1 cellular context compared by ENCODE assay signal in genomic region chr17:42517516-42517915, GRCh38.
TF ChIP-seq lines count a peak whose summit lies in the region.

No MANE protein-coding gene starts in this region.

TF ChIP-seq in GM12878, 131 proteins besides CTCF, POLR2A, EP300 and RAD21 (continues in another document):
- TF ChIP-seq ZNF207 (IDR thresholded peaks at IDR 0.05; ENCODE audit: borderline replicate concordance) (no peak), SREBF2 (IDR thresholded peaks at IDR 0.05; ENCODE audit: low read length) (no peak), ZNF274 (IDR thresholded peaks at IDR 0.05; ENCODE audit: insufficient read depth, insufficient read length) (no peak), JUNB (IDR thresholded peaks at IDR 0.05) (no peak), E4F1 (IDR thresholded peaks at IDR 0.05; ENCODE audit: borderline replicate concordance, partially characterized antibody) (no peak), CREB1 (IDR thresholded peaks at IDR 0.05; ENCODE audit: low read depth) (no peak), TARDBP (IDR thresholded peaks at IDR 0.05; ENCODE audit: borderline replicate concordance) (no peak), CUX1 (IDR thresholded peaks at IDR 0.05; ENCODE audit: insufficient replicate concordance, low read depth, low read length) (no peak), ZNF24 (IDR thresholded peaks at IDR 0.05) (peak; percentile 15; the same call in 1 of the 2 replicates), TCF3 (IDR thresholded peaks at IDR 0.05; ENCODE audit: borderline replicate concordance, insufficient read depth, low read depth, low read length) (no peak), JUND (IDR thresholded peaks at IDR 0.05; ENCODE audit: low read depth, low read length) (no peak), IKZF1 (conservative IDR thresholded peaks at IDR 0.05) (0 out of 2 replicates have a peak, but pooled peaks have one; percentile 14), ZNF592 (IDR thresholded peaks at IDR 0.05) (0 out of 2 replicates have a peak, but pooled peaks have one; percentile 47), ZZZ3 (IDR thresholded peaks at IDR 0.05; ENCODE audit: control insufficient read depth, insufficient read length, low read depth) (no peak), STAT1 (conservative IDR thresholded peaks at IDR 0.05) (no peak), TCF7 (IDR thresholded peaks at IDR 0.05; ENCODE audit: borderline replicate concordance) (no peak), NBN (IDR thresholded peaks at IDR 0.05) (0 out of 2 replicates have a peak, but pooled peaks have one; percentile 30), CHD4 (IDR thresholded peaks at IDR 0.05) (no peak), PML (IDR thresholded peaks at IDR 0.05; ENCODE audit: low read length) (no peak), EED (IDR thresholded peaks at IDR 0.05; ENCODE audit: low read depth) (no peak), POLR2AphosphoS2 (IDR thresholded peaks at IDR 0.05; ENCODE audit: low read depth, low read length) (no peak), MTA2 (IDR thresholded peaks at IDR 0.05; ENCODE audit: low read depth) (no peak), PBX3 (IDR thresholded peaks at IDR 0.05; ENCODE audit: insufficient replicate concordance, low read depth, low read length) (no peak), BRCA1 (IDR thresholded peaks at IDR 0.05; ENCODE audit: low read depth, low read length) (no peak), WRNIP1 (IDR thresholded peaks at IDR 0.05; ENCODE audit: borderline replicate concordance, low read depth, low read length) (no peak), SIN3A (IDR thresholded peaks at IDR 0.05; ENCODE audit: low read depth, low read length) (no peak), ATF2 (IDR thresholded peaks at IDR 0.05; ENCODE audit: low read length) (no peak), ETV6 (conservative IDR thresholded peaks at IDR 0.05 in 1 of 2, IDR thresholded peaks at IDR 0.05 in 1 of 2; ENCODE audit: borderline replicate concordance in 1 of 2, low read depth in 1 of 2) (no peak), REST (IDR thresholded peaks at IDR 0.05; ENCODE audit: low read depth, low read length) (no peak)
- TF ChIP-seq, protein P1, sequence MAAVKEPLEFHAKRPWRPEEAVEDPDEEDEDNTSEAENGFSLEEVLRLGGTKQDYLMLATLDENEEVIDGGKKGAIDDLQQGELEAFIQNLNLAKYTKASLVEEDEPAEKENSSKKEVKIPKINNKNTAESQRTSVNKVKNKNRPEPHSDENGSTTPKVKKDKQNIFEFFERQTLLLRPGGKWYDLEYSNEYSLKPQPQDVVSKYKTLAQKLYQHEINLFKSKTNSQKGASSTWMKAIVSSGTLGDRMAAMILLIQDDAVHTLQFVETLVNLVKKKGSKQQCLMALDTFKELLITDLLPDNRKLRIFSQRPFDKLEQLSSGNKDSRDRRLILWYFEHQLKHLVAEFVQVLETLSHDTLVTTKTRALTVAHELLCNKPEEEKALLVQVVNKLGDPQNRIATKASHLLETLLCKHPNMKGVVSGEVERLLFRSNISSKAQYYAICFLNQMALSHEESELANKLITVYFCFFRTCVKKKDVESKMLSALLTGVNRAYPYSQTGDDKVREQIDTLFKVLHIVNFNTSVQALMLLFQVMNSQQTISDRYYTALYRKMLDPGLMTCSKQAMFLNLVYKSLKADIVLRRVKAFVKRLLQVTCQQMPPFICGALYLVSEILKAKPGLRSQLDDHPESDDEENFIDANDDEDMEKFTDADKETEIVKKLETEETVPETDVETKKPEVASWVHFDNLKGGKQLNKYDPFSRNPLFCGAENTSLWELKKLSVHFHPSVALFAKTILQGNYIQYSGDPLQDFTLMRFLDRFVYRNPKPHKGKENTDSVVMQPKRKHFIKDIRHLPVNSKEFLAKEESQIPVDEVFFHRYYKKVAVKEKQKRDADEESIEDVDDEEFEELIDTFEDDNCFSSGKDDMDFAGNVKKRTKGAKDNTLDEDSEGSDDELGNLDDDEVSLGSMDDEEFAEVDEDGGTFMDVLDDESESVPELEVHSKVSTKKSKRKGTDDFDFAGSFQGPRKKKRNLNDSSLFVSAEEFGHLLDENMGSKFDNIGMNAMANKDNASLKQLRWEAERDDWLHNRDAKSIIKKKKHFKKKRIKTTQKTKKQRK (IDR thresholded peaks at IDR 0.05; ENCODE audit: low read depth, low read length): no peak
- TF ChIP-seq, protein P2, sequence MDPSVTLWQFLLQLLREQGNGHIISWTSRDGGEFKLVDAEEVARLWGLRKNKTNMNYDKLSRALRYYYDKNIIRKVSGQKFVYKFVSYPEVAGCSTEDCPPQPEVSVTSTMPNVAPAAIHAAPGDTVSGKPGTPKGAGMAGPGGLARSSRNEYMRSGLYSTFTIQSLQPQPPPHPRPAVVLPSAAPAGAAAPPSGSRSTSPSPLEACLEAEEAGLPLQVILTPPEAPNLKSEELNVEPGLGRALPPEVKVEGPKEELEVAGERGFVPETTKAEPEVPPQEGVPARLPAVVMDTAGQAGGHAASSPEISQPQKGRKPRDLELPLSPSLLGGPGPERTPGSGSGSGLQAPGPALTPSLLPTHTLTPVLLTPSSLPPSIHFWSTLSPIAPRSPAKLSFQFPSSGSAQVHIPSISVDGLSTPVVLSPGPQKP (IDR thresholded peaks at IDR 0.05; ENCODE audit: low read depth, low read length): no peak
